12 cellular contexts compared by ENCODE assay signal in genomic region chr10:112373912-112374338, GRCh38. TPM values are rescaled to one million over a fixed set of nuclear protein-coding genes. Genes with fewer than 3 reads are reported as not detected.
DNase-seq lines count a peak whose midpoint lies in the region; ATAC-seq and TF ChIP-seq lines count a peak whose summit lies in the region.
"Had no signal": no experiment of that assay in that cellular context is flagged by ENCODE, and none has a peak within 500 bp of the region (broad histone marks: within the 10 kb centered on the region; RNA-seq: fewer than 3 reads in every experiment).

Gene ACSL5, plus strand, starts transcription at chr10:112374116. Its CDS starts 20,831 bp downstream, at chr10:112394947.

- H3K4me1 ChIP-seq in OCI-LY1 (ENCODE audit: insufficient read depth, low read length, severe bottlenecking) (peaks cover 25% of the 10 kb centered on the region), endodermal cell (ENCODE audit: control insufficient read depth, insufficient read depth, low read length) (no peaks in the 10 kb centered on the region)
- H3K4me1 ChIP-seq: psoas muscle had no signal

- no peak for DNase-seq in Calu3
- peak; percentile 32 for DNase-seq in endodermal cell
- DNase-seq in pulmonary artery endothelial cell (ENCODE audit: low read depth, low spot score): no peak
- DNase-seq in cerebellum (ENCODE audit: low spot score): no peak
- no peak for DNase-seq in DMS153 (lab: John Stamatoyannopoulos, UW)
- DNase-seq: NCI-H187 treated with DMSO at 0.1 percent for 48 hours; psoas muscle; stimulated activated naive CD4-positive, alpha-beta T cell had no signal

- no peak for ATAC-seq in HG03439 (IDR thresholded peaks at IDR 0.05; ENCODE audit: unreplicated experiment)
- no peak for ATAC-seq in HG03135 (IDR thresholded peaks at IDR 0.05; ENCODE audit: unreplicated experiment)
- ATAC-seq: gastroesophageal sphincter, psoas muscle had no signal

- 85 to 88% methylated on average over 4 of the region's 4 CpGs for WGBS in endodermal cell (ENCODE audit: insufficient coverage in 1 of 2, insufficient read length in 1 of 2), 2 experiments

- peaks cover 16% of the 10 kb centered on the region for H3K36me3 Mint-ChIP-seq in Calu3 (ENCODE audit: insufficient read depth, unreplicated experiment)
- H3K36me3 Mint-ChIP-seq in endodermal cell (ENCODE audit: low read depth): no peaks in the 10 kb centered on the region

- H3K27me3 Mint-ChIP-seq in Calu3 (ENCODE audit: unreplicated experiment): no peaks in the 10 kb centered on the region
- no peaks in the 10 kb centered on the region for H3K27me3 Mint-ChIP-seq in endodermal cell (ENCODE audit: insufficient read depth)

- H2AFZ ChIP-seq in OCI-LY1 (ENCODE audit: low read length): peak within 1 kb of the TSS; percentile 11; the same call in 1 of the 2 replicates

- H3K4me3 Mint-ChIP-seq in Calu3 (ENCODE audit: low read depth, unreplicated experiment): no peak within 1 kb of the TSS
- H3K4me3 Mint-ChIP-seq in endodermal cell: no peak within 1 kb of the TSS

- H3K27ac Mint-ChIP-seq in Calu3 (ENCODE audit: unreplicated experiment): peak within 1 kb of the TSS; percentile 99
- H3K27ac Mint-ChIP-seq in endodermal cell: no peak within 1 kb of the TSS

- no peak within 1 kb of the TSS for H3K9ac ChIP-seq in OCI-LY1 (ENCODE audit: low read length)
- H3K9ac ChIP-seq in endodermal cell (ENCODE audit: extremely low read depth, low read length, poor library complexity, severe bottlenecking): no peak within 1 kb of the TSS

- H3K36me3 ChIP-seq in OCI-LY1 (ENCODE audit: insufficient read depth, low read length): no peaks in the 10 kb centered on the region
- no peaks in the 10 kb centered on the region for H3K36me3 ChIP-seq in endodermal cell (ENCODE audit: control insufficient read depth, insufficient read depth, low read length)
- H3K36me3 ChIP-seq: gastroesophageal sphincter had no signal

- H3K4me3 ChIP-seq in OCI-LY1 (ENCODE audit: low read depth, low read length, poor library complexity, severe bottlenecking): no peak within 1 kb of the TSS
- no peak within 1 kb of the TSS for H3K4me3 ChIP-seq in endodermal cell (ENCODE audit: low read length)

- H3K4me1 Mint-ChIP-seq in Calu3 (ENCODE audit: low read depth, unreplicated experiment): peaks cover 33% of the 10 kb centered on the region
- H3K4me1 Mint-ChIP-seq in endodermal cell: peaks cover 13% of the 10 kb centered on the region

- H3F3A ChIP-seq in OCI-LY1 (ENCODE audit: insufficient read depth, low read length): no peaks in the 10 kb centered on the region

- H3K4me2 ChIP-seq in OCI-LY1 (ENCODE audit: low read length): no peak within 1 kb of the TSS

- no peaks in the 10 kb centered on the region for H3K9me3 Mint-ChIP-seq in Calu3 (ENCODE audit: low read depth, unreplicated experiment)
- peaks cover 24% of the 10 kb centered on the region for H3K9me3 Mint-ChIP-seq in endodermal cell

- H3K9me2 ChIP-seq in OCI-LY1 (ENCODE audit: low read depth, low read length): no peaks in the 10 kb centered on the region

- BruUV-seq in Calu3 (replicated peaks; lab: Mats Ljungman, UMichigan): no TSS peak

- peaks cover 5% of the 10 kb centered on the region; the same call in 1 of the 2 replicates for H3K79me2 ChIP-seq in OCI-LY1 (ENCODE audit: insufficient read depth, low read length)

- H3K9me3 ChIP-seq in OCI-LY1 (ENCODE audit: low read length) (no peaks in the 10 kb centered on the region), endodermal cell (ENCODE audit: control insufficient read depth, low read length) (no peaks in the 10 kb centered on the region)
- H3K9me3 ChIP-seq: gastroesophageal sphincter, psoas muscle had no signal

- CTCF ChIA-PET in Calu3 (lab: Charles Lee): interaction anchor here (0.6 to 1.9 kb wide), 7 partner anchors 9 to 61 kb away, joined by 3 to 8 read pairs (median 3); no protein-coding TSS in a partner anchor

- H4K20me1 ChIP-seq in OCI-LY1 (ENCODE audit: insufficient read depth, low read length): no peaks in the 10 kb centered on the region

- H3K27ac ChIP-seq in OCI-LY1 (ENCODE audit: low read depth, low read length, poor library complexity, severe bottlenecking): peak within 1 kb of the TSS; percentile 24
- no peak within 1 kb of the TSS for H3K27ac ChIP-seq in endodermal cell (ENCODE audit: low read depth, low read length)

- H3K27me3 ChIP-seq in OCI-LY1 (ENCODE audit: insufficient read depth, low read length) (no peaks in the 10 kb centered on the region), endodermal cell (ENCODE audit: control insufficient read depth, insufficient read depth, low read length, poor library complexity, severe bottlenecking) (no peaks in the 10 kb centered on the region)
- H3K27me3 ChIP-seq: gastroesophageal sphincter had no signal

- TF ChIP-seq CTCF in Calu3 (IDR thresholded peaks at IDR 0.05; ENCODE audit: unreplicated experiment): no peak
- TF ChIP-seq CTCF in OCI-LY1 (IDR thresholded peaks at IDR 0.05; ENCODE audit: low read length): no peak
- no peak for TF ChIP-seq CTCF in endodermal cell (conservative IDR thresholded peaks at IDR 0.05)

- intact Hi-C loops in Calu3 (cut with micrococcal nuclease; ENCODE audit: unreplicated experiment): no loop called here

RNA-seq across cellular contexts. Expression of gene ACSL5, which starts in this region (rescaled TPM):
- total RNA-seq in Calu3 (2022) (35.3 and 59.2 TPM in 2 replicates), endodermal cell (not detected), pulmonary artery endothelial cell (11.9 and 22.7 TPM in 2 replicates), cerebellum (2.0 TPM)
- polyA plus RNA-seq in endodermal cell (2013, experiment 1 of 2): not detected
- polyA plus RNA-seq in endodermal cell (2013, experiment 2 of 2): not detected

Comparison
In these comparisons a context has a peak if more than half of its experiments do, and no peak if none do; other contexts are left out.
1. Peak in DNase-seq in endodermal cell; RNA of the gene not detected or under 1 TPM.